In the genomic region with DNA sequence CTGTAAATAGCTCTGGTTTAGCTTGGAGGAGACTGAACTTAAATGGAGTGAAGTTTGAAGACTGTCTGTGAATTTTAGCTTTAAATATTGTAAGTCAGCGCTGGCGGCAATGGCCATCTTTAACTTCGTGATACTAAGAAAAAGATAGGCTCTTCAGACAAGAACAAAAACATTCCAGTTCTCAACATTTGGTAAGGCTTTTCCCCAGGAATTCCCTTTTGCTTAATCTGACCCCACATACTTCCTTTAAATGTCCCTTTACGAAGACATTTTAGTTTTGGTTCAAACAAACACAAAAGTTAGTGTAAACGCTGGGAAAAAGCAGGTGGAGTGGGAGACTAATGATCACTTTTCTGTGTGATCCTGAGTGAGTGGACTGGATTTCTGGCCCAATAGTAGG, we compare ENCODE assay signal across 1 cellular context.
TF ChIP-seq lines count a peak whose summit lies in the region.

No MANE protein-coding gene starts in this region.

TF ChIP-seq in endothelial cell of umbilical vein, 7 proteins besides CTCF, POLR2A, EP300 and RAD21:
- TF ChIP-seq JUN (IDR thresholded peaks at IDR 0.05; ENCODE audit: borderline replicate concordance, insufficient read depth, insufficient read length, low read depth) (no peak), MYC (IDR thresholded peaks at IDR 0.05; ENCODE audit: low read depth, low read length) (no peak), POLR2AphosphoS5 (IDR thresholded peaks at IDR 0.05; ENCODE audit: insufficient read depth, low read depth, low read length) (no peak), EZH2 (IDR thresholded peaks at IDR 0.05; ENCODE audit: borderline replicate concordance, low read depth, low read length, severe bottlenecking) (no peak), GATA2 (IDR thresholded peaks at IDR 0.05; ENCODE audit: insufficient read depth, insufficient read length, low read depth, low read length) (no peak), FOS (IDR thresholded peaks at IDR 0.05; ENCODE audit: borderline replicate concordance, insufficient read depth, low read length) (no peak)
- TF ChIP-seq, protein P1, sequence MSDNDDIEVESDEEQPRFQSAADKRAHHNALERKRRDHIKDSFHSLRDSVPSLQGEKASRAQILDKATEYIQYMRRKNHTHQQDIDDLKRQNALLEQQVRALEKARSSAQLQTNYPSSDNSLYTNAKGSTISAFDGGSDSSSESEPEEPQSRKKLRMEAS (IDR thresholded peaks at IDR 0.05; ENCODE audit: insufficient read depth, insufficient read length): no peak
TF ChIP-seq in endothelial cell of umbilical vein: peak in this region for 0.
